8 cellular contexts compared by ENCODE assay signal in genomic region chr21:33480481-33481103, GRCh38. TPM values are rescaled to one million over a fixed set of nuclear protein-coding genes. Genes with fewer than 3 reads are reported as not detected.
A peak's percentile ranks its signal among the peaks of the same experiment; 100 is the strongest.
DNase-seq lines count a peak whose midpoint lies in the region; ATAC-seq, FAIRE-seq and TF ChIP-seq lines count a peak whose summit lies in the region.

No MANE protein-coding gene starts in this region.

- H3K27me3 ChIP-seq in PC-9 (ENCODE audit: insufficient read depth, low read depth) (no peaks in the 10 kb centered on the region), pancreas (no peaks in the 10 kb centered on the region)

- DNase-seq in Calu3 (no peak), PC-9 (no peak), epithelial cell of proximal tubule (ENCODE audit: low read depth) (no peak), pancreas (no peak), SIG-M5 (lab: John Stamatoyannopoulos, UW) (no peak), SKM-1 treated with dmso at 0.1 percent for 144 hours (lab: John Stamatoyannopoulos, UW; ENCODE audit: unreplicated experiment) (no peak), COR-L47 (lab: John Stamatoyannopoulos, UW) (no peak)

- peak overlapping the region; percentile 73 for H3K4me3 Mint-ChIP-seq in Calu3 (ENCODE audit: low read depth, unreplicated experiment)

- POLR2A ChIA-PET in PC-9 (lab: Charles Lee; ENCODE audit: unreplicated experiment): interaction anchor here (0.5 to 1.5 kb wide), 3 partner anchors 11 to 908 kb away, joined by 5 to 22 read pairs (median 6); partner anchors contain the start of gene DNAJC28

- H3K9me3 ChIP-seq in PC-9 (ENCODE audit: insufficient read depth, low read depth): no peaks in the 10 kb centered on the region
- H3K9me3 ChIP-seq in pancreas: no peaks in the 10 kb centered on the region

- H3K36me3 Mint-ChIP-seq in Calu3 (ENCODE audit: insufficient read depth, unreplicated experiment): peaks cover 30% of the 10 kb centered on the region

- H3K4me1 ChIP-seq in PC-9 (replicated peaks; ENCODE audit: insufficient read depth): 0 out of 2 replicates have a peak, but pooled peaks cover 4% of the 10 kb centered on the region
- peaks cover 0 to 6% (median 4%) of the 10 kb centered on the region in 3 donors for H3K4me1 ChIP-seq in pancreas

- peak overlapping the region; percentile 48 for H3K27ac Mint-ChIP-seq in Calu3 (ENCODE audit: unreplicated experiment)

- H2AFZ ChIP-seq in PC-9: peak overlapping the region; percentile 96

- no peaks in the 10 kb centered on the region for H4K20me1 ChIP-seq in PC-9 (ENCODE audit: insufficient read depth)

- TF ChIP-seq CTCF in Calu3 (IDR thresholded peaks at IDR 0.05; ENCODE audit: unreplicated experiment): no peak
- no peak for TF ChIP-seq CTCF in PC-9 (conservative IDR thresholded peaks at IDR 0.05)
- no peak for TF ChIP-seq CTCF in epithelial cell of proximal tubule (conservative IDR thresholded peaks at IDR 0.05; ENCODE audit: low read depth, low read length)
- no peak for TF ChIP-seq CTCF in pancreas (IDR thresholded peaks at IDR 0.05)

- H3K4me2 ChIP-seq in PC-9: peak overlapping the region; percentile 74

- peak overlapping the region; percentile 43 for H3K27ac ChIP-seq in PC-9
- peak overlapping the region; percentile 87 to 95 (median 91) for H3K27ac ChIP-seq in pancreas

- intact Hi-C loops in Calu3 (cut with micrococcal nuclease; ENCODE audit: unreplicated experiment) (no loop called here), PC-9 (cut with micrococcal nuclease; ENCODE audit: unreplicated experiment) (no loop called here), pancreas (cut with DNase I) (no loop called here)

- H3F3A ChIP-seq in PC-9 (ENCODE audit: insufficient read depth, low read depth): peaks cover 5% of the 10 kb centered on the region

- H3K36me3 ChIP-seq in PC-9 (ENCODE audit: low read depth): no peaks in the 10 kb centered on the region
- no peaks in the 10 kb centered on the region for H3K36me3 ChIP-seq in pancreas

- H3K79me2 ChIP-seq in PC-9 (ENCODE audit: low read depth): no peaks in the 10 kb centered on the region

- no peak for FAIRE-seq in pancreas (lab: Jason Lieb, UNC)

- no peaks in the 10 kb centered on the region for H3K9me3 Mint-ChIP-seq in Calu3 (ENCODE audit: low read depth, unreplicated experiment)

- no peaks in the 10 kb centered on the region for H3K9me2 ChIP-seq in PC-9 (ENCODE audit: insufficient read depth)

- CTCF ChIA-PET in Calu3 (lab: Charles Lee): interaction anchor here (0.9 to 1.3 kb wide), 5 partner anchors 10 to 540 kb away, joined by 4 to 7 read pairs (median 6); partner anchors contain the start of gene DNAJC28
- CTCF ChIA-PET in PC-9 (lab: Charles Lee): interaction anchor here (0.5 to 0.7 kb wide), 2 partner anchors 416 to 1075 kb away, joined by 4 to 10 read pairs; no protein-coding TSS in a partner anchor

- H3K27me3 Mint-ChIP-seq in Calu3 (ENCODE audit: unreplicated experiment): no peaks in the 10 kb centered on the region

- H3K4me3 ChIP-seq in PC-9: peak overlapping the region; percentile 86
- peak overlapping the region; percentile 93 for H3K4me3 ChIP-seq in epithelial cell of proximal tubule (ENCODE audit: low read depth, low read length)
- H3K4me3 ChIP-seq in pancreas: peak overlapping the region; percentile 29 to 98 (median 79)

- ATAC-seq in pancreas (no peak), esophagus mucosa (no peak)

- BruUV-seq in Calu3 (replicated peaks; lab: Mats Ljungman, UMichigan) (TSS peak; percentile 70), PC-9 (replicated peaks; lab: Mats Ljungman, UMichigan) (TSS peak; percentile 78)

- WGBS in pancreas, 2 donors: 17 to 19% methylated on average over 17 of the region's 17 CpGs

- no peaks in the 10 kb centered on the region for H3K4me1 Mint-ChIP-seq in Calu3 (ENCODE audit: low read depth, unreplicated experiment)

RNA-seq across cellular contexts. Expression of gene TMEM50B, which starts 0.8 kb away (rescaled TPM):
- total RNA-seq in Calu3 (2022) (28.4 and 28.7 TPM in 2 replicates), PC-9 (2021) (11.7 and 14.2 TPM in 2 replicates), epithelial cell of proximal tubule (22.2 and 39.8 TPM in 2 replicates), pancreas (10 to 100 TPM; 11.5 to 31.1 (median 16.7) TPM), esophagus mucosa (15.1 TPM)
- polyA plus RNA-seq in pancreas: 10 to 100 TPM; 59.3 to 96.1 TPM

RNA-seq across cellular contexts. Expression of gene DNAJC28, which starts 10.9 kb away (rescaled TPM):
- total RNA-seq in Calu3 (2022) (1.2 and 2.0 TPM in 2 replicates), PC-9 (2021) (1.1 and 1.3 TPM in 2 replicates), epithelial cell of proximal tubule (0.87 and 0.92 TPM in 2 replicates), pancreas (1 to 10 TPM in 4 of 6 donors, under 1 TPM in 2; 0.73 to 2.0 (median 1.2) TPM), esophagus mucosa (0.52 TPM)
- polyA plus RNA-seq in pancreas: 1 to 10 TPM; 1.1 to 1.6 TPM
